7 cellular contexts compared by ENCODE assay signal in genomic region chr12:31012568-31012891, GRCh38.
A peak's percentile ranks its signal among the peaks of the same experiment; 100 is the strongest.
DNase-seq lines count a peak whose midpoint lies in the region; ATAC-seq and TF ChIP-seq lines count a peak whose summit lies in the region.
"Not testable (repeated sequence)": the region's sequence is repeated elsewhere in the genome, so short reads cannot be mapped to it uniquely, and the experiment has no call there.

No MANE protein-coding gene starts in this region.

- peak; percentile 17 for ATAC-seq in GM19395 (IDR thresholded peaks at IDR 0.05; ENCODE audit: unreplicated experiment)

- not testable (repeated sequence) for DNase-seq in A673 (ENCODE audit: low spot score); WERI-Rb-1; neural crest cell (ENCODE audit: low read depth, low spot score)
- DNase-seq in islet precursor cell (peak; percentile 29), sigmoid colon (peak; percentile 3)

- H3K79me2 ChIP-seq in OCI-LY1 (ENCODE audit: insufficient read depth, low read length), result not testable (repeated sequence)

- 0 out of 2 replicates have a peak, but pooled peaks have one; percentile 18 for TF ChIP-seq CTCF in A673 (conservative IDR thresholded peaks at IDR 0.05; ENCODE audit: low read depth, low read length)
- peak; percentile 47 for TF ChIP-seq CTCF in OCI-LY1 (IDR thresholded peaks at IDR 0.05; ENCODE audit: low read length)
- TF ChIP-seq CTCF in WERI-Rb-1 (IDR thresholded peaks at IDR 0.05; ENCODE audit: low read depth, low read length); sigmoid colon (IDR thresholded peaks at IDR 0.05): not testable (repeated sequence)
- TF ChIP-seq CTCF in neural crest cell (conservative IDR thresholded peaks at IDR 0.05), result peak; percentile 6

- H3K4me2 ChIP-seq in OCI-LY1 (ENCODE audit: low read length), result peak overlapping the region; percentile 48; the same call in 1 of the 2 replicates

- WGBS in sigmoid colon, 2 donors, result 90 to 92% methylated on average over 7 of the region's 7 CpGs

- H3K4me3 Mint-ChIP-seq in neural crest cell, result not testable (repeated sequence)

- H3K9me3 Mint-ChIP-seq in neural crest cell, result not testable (repeated sequence)

- H3K4me1 Mint-ChIP-seq in neural crest cell, result not testable (repeated sequence)

- not testable (repeated sequence) for H3K27me3 ChIP-seq in A673 (replicated peaks; ENCODE audit: insufficient read depth, low read depth, low read length, poor library complexity); OCI-LY1 (ENCODE audit: insufficient read depth, low read length); WERI-Rb-1 (ENCODE audit: insufficient read depth, low read depth, severe bottlenecking); sigmoid colon

- not testable (repeated sequence) for H3K9me2 ChIP-seq in OCI-LY1 (ENCODE audit: low read depth, low read length)

- not testable (repeated sequence) for H3F3A ChIP-seq in OCI-LY1 (ENCODE audit: insufficient read depth, low read length)

- H4K20me1 ChIP-seq in OCI-LY1 (ENCODE audit: insufficient read depth, low read length), result not testable (repeated sequence)

- not testable (repeated sequence) for H3K9me3 ChIP-seq in A673 (ENCODE audit: low read depth, low read length, poor library complexity, severe bottlenecking); OCI-LY1 (ENCODE audit: low read length); WERI-Rb-1 (ENCODE audit: severe bottlenecking); sigmoid colon

- 0 out of 2 replicates have a peak overlapping the region, but pooled peaks have one; percentile 21 for H3K9ac ChIP-seq in OCI-LY1 (ENCODE audit: low read length)

- not testable (repeated sequence) for H3K36me3 Mint-ChIP-seq in neural crest cell (ENCODE audit: low read depth)

- H3K27me3 Mint-ChIP-seq in neural crest cell (ENCODE audit: low read depth), result not testable (repeated sequence)

- H3K27ac ChIP-seq in A673 (ENCODE audit: low read depth, low read length, poor library complexity, severe bottlenecking); sigmoid colon: not testable (repeated sequence)
- H3K27ac ChIP-seq in OCI-LY1 (ENCODE audit: low read depth, low read length, poor library complexity, severe bottlenecking) (peak overlapping the region; percentile 62), WERI-Rb-1 (peak overlapping the region; percentile 6)

- intact Hi-C loops in A673 (cut with micrococcal nuclease; ENCODE audit: unreplicated experiment); sigmoid colon (cut with DNase I): not testable (repeated sequence)

- not testable (repeated sequence) for BruUV-seq in A673 (replicated peaks; lab: Mats Ljungman, UMichigan)

- TF ChIP-seq POLR2A in sigmoid colon (IDR thresholded peaks at IDR 0.05), result not testable (repeated sequence)

- not testable (repeated sequence) for H3K4me1 ChIP-seq in A673 (ENCODE audit: insufficient read depth, low read length, poor library complexity, severe bottlenecking); sigmoid colon
- H3K4me1 ChIP-seq in OCI-LY1 (ENCODE audit: insufficient read depth, low read length, severe bottlenecking), result peaks cover 43% of the 10 kb centered on the region

- H3K4me3 ChIP-seq in A673 (ENCODE audit: low read depth, low read length, poor library complexity, severe bottlenecking); OCI-LY1 (ENCODE audit: low read depth, low read length, poor library complexity, severe bottlenecking); WERI-Rb-1 (ENCODE audit: low read depth, low read length); sigmoid colon: not testable (repeated sequence)

- TF ChIP-seq EP300 in sigmoid colon (IDR thresholded peaks at IDR 0.05), result not testable (repeated sequence)

- H3K27ac Mint-ChIP-seq in neural crest cell (ENCODE audit: unreplicated experiment), result not testable (repeated sequence)

- not testable (repeated sequence) for H3K36me3 ChIP-seq in A673 (ENCODE audit: insufficient read depth, low read length, poor library complexity, severe bottlenecking); OCI-LY1 (ENCODE audit: insufficient read depth, low read length); WERI-Rb-1; sigmoid colon

- CTCF ChIA-PET in A673 (lab: Charles Lee), result interaction anchor here (1.9 kb wide), 1 partner anchor 165 kb away, joined by 4 read pairs; no protein-coding TSS in a partner anchor

- POLR2A ChIA-PET in A673 (lab: Charles Lee; ENCODE audit: low non-redundant PET), result not testable (repeated sequence)

- not testable (repeated sequence) for H2AFZ ChIP-seq in OCI-LY1 (ENCODE audit: low read length)
